ENCODE assay signal across 1 cellular context in genomic region chr19:45358213-45358792, GRCh38.
TF ChIP-seq lines count a peak whose summit lies in the region.

No MANE protein-coding gene starts in this region.

TF ChIP-seq in HepG2, 621 proteins besides CTCF, POLR2A, EP300 and RAD21:
- TF ChIP-seq RFXAP (CRISPR knock-in tag; IDR thresholded peaks at IDR 0.05; ENCODE audit: borderline replicate concordance), result no peak
- TF ChIP-seq RFX1 (IDR thresholded peaks at IDR 0.05), result no peak
- TF ChIP-seq PAX8 (CRISPR knock-in tag; IDR thresholded peaks at IDR 0.05; ENCODE audit: borderline replicate concordance), result no peak
- TF ChIP-seq MAFG (CRISPR knock-in tag; IDR thresholded peaks at IDR 0.05), result no peak
- TF ChIP-seq POLR2G (IDR thresholded peaks at IDR 0.05; ENCODE audit: low read depth, low read length), result no peak
- TF ChIP-seq GTF3A (CRISPR knock-in tag; conservative IDR thresholded peaks at IDR 0.05), result no peak
- TF ChIP-seq EHMT2 (IDR thresholded peaks at IDR 0.05; ENCODE audit: borderline replicate concordance, low read depth, low read length), result no peak
- TF ChIP-seq ZNF775 (CRISPR knock-in tag; IDR thresholded peaks at IDR 0.05; ENCODE audit: borderline replicate concordance), result no peak
- TF ChIP-seq ZNF382 (CRISPR knock-in tag; IDR thresholded peaks at IDR 0.05; ENCODE audit: borderline replicate concordance), result no peak
- no peak for TF ChIP-seq CREM (IDR thresholded peaks at IDR 0.05)
- TF ChIP-seq CREM (CRISPR knock-in tag; IDR thresholded peaks at IDR 0.05), result no peak
- TF ChIP-seq RBM22 (optimal IDR thresholded peaks at IDR 0.05; ENCODE audit: low read length), result peak; percentile 29
- no peak for TF ChIP-seq HCFC1 (IDR thresholded peaks at IDR 0.05; ENCODE audit: low read depth, low read length)
- TF ChIP-seq AGO2 (optimal IDR thresholded peaks at IDR 0.05; ENCODE audit: low read depth, low read length), result peak; percentile 40
- no peak for TF ChIP-seq ZNF577 (CRISPR knock-in tag; IDR thresholded peaks at IDR 0.05; ENCODE audit: borderline replicate concordance, low read depth)
- TF ChIP-seq FOXO4 (CRISPR knock-in tag; conservative IDR thresholded peaks at IDR 0.05), result no peak
- TF ChIP-seq ZNF776 (CRISPR knock-in tag; IDR thresholded peaks at IDR 0.05), result no peak
- no peak for TF ChIP-seq NPAS2 (CRISPR knock-in tag; IDR thresholded peaks at IDR 0.05; ENCODE audit: borderline replicate concordance)
